1 cellular context compared by ENCODE assay signal in the genomic region with DNA sequence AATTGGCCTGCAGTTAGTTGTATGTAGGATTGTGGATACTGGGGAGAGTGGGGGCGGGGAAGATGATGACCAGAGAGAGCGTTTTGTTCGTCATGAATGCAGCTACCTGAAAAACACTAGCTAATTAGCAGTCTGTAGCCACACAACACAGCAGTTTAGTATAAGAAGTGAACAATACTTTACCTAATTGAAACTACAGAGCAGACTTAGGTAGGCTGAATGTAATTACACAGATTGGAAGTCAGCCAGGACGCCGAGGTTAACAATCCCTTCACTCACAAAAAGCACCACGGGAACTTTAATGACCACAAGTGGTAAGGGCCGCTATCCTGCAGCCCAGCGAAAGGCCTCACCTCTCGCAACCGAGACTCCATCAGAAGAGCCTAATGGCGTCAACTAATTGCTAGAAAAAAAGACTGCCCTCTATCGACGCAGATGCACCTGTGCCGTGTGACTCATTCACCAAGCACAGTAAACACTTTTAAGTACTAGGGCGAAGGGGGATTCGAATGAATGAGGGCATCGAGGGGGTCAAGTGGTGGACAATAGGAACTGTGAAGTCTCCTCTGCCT.
TF ChIP-seq lines count a peak whose summit lies in the region.

No MANE protein-coding gene starts in this region.

TF ChIP-seq in K562, 482 proteins besides CTCF, POLR2A, EP300 and RAD21 (continued from another document):
- TF ChIP-seq CTCFL (IDR thresholded peaks at IDR 0.05; ENCODE audit: borderline replicate concordance, insufficient read depth, low read depth, low read length, poor library complexity, severe bottlenecking) (peak; percentile 14), JUND (IDR thresholded peaks at IDR 0.05; ENCODE audit: borderline replicate concordance, low read depth, low read length) (peak; percentile 52), JUND (tag; IDR thresholded peaks at IDR 0.05; ENCODE audit: borderline replicate concordance, low read depth, low read length) (peak; percentile 62; the same call in 1 of the 3 replicates), ID3 (CRISPR knock-in tag; IDR thresholded peaks at IDR 0.05) (no peak), ID3 (tag; IDR thresholded peaks at IDR 0.05) (no peak)
- TF ChIP-seq, protein P1, sequence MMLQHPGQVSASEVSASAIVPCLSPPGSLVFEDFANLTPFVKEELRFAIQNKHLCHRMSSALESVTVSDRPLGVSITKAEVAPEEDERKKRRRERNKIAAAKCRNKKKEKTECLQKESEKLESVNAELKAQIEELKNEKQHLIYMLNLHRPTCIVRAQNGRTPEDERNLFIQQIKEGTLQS (IDR thresholded peaks at IDR 0.05) = peak; percentile 35
- TF ChIP-seq, protein P1 (CRISPR knock-in tag; conservative IDR thresholded peaks at IDR 0.05) = no peak
